In genomic region chr1:113812661-113813135, GRCh38 we compare ENCODE assay signal across 8 cellular contexts. TPM values are rescaled to one million over a fixed set of nuclear protein-coding genes. Genes with fewer than 3 reads are reported as not detected.
A peak's percentile ranks its signal among the peaks of the same experiment; 100 is the strongest.
DNase-seq lines count a peak whose midpoint lies in the region; ATAC-seq and TF ChIP-seq lines count a peak whose summit lies in the region.

No MANE protein-coding gene starts in this region.

- H3K36me3 ChIP-seq in SJCRH30 (no peaks in the 10 kb centered on the region), neural progenitor cell (peaks cover 7% of the 10 kb centered on the region)

- no peaks in the 10 kb centered on the region for H3K9me3 ChIP-seq in SJCRH30 (replicated peaks)
- no peaks in the 10 kb centered on the region for H3K9me3 ChIP-seq in neural progenitor cell (ENCODE audit: low read depth)

- no peak for ATAC-seq in HG03469 (IDR thresholded peaks at IDR 0.05; ENCODE audit: unreplicated experiment)

- peak overlapping the region; percentile 82 for H3K27ac ChIP-seq in SJCRH30
- no peak overlapping the region for H3K27ac ChIP-seq in neural progenitor cell

- no peak overlapping the region for H3K9ac ChIP-seq in neural progenitor cell

- H3K27ac Mint-ChIP-seq in neural progenitor cell: peak overlapping the region; percentile 99

- peaks cover 11% of the 10 kb centered on the region for H3K36me3 Mint-ChIP-seq in neural progenitor cell

- peaks cover 35% of the 10 kb centered on the region for H4K20me1 ChIP-seq in neural progenitor cell (ENCODE audit: low read depth)

- peaks cover 21% of the 10 kb centered on the region for H3F3A ChIP-seq in neural progenitor cell (ENCODE audit: low read depth)

- peaks cover 4% of the 10 kb centered on the region for H3K27me3 Mint-ChIP-seq in neural progenitor cell (ENCODE audit: insufficient read depth, low read depth)

- H3K4me1 ChIP-seq in SJCRH30: no peaks in the 10 kb centered on the region; the same call in 1 of the 2 replicates
- H3K4me1 ChIP-seq in neural progenitor cell: peaks cover 19% of the 10 kb centered on the region

- H3K4me3 ChIP-seq in SJCRH30 (peak overlapping the region; percentile 76), epithelial cell of esophagus (ENCODE audit: low read length) (peak overlapping the region; percentile 90), neural progenitor cell (peak overlapping the region; percentile 94)

- peak overlapping the region; percentile 21 for H2AFZ ChIP-seq in neural progenitor cell (replicated peaks)

- TF ChIP-seq CTCF in epithelial cell of esophagus (IDR thresholded peaks at IDR 0.05; ENCODE audit: insufficient read depth, low read depth, low read length, missing control alignments): no peak
- TF ChIP-seq CTCF in neural progenitor cell (IDR thresholded peaks at IDR 0.05): no peak

- H3K27me3 ChIP-seq in SJCRH30 (no peaks in the 10 kb centered on the region), neural progenitor cell (no peaks in the 10 kb centered on the region)

- H3K79me2 ChIP-seq in neural progenitor cell (ENCODE audit: low read depth): peaks cover 42% of the 10 kb centered on the region

- DNase-seq in DMS53 (lab: John Stamatoyannopoulos, UW): peak; percentile 68
- DNase-seq in DMS53 treated with DMSO at 0.1 percent for 48 hours (lab: John Stamatoyannopoulos, UW; ENCODE audit: unreplicated experiment): no peak
- peak; percentile 18 to 49 for DNase-seq in SJCRH30
- DNase-seq in epithelial cell of esophagus (ENCODE audit: low read depth): no peak
- peak; percentile 38 for DNase-seq in neural progenitor cell (ENCODE audit: low spot score)
- DNase-seq in T-helper 9 cell: no peak
- DNase-seq in mucosa of gallbladder (ENCODE audit: low spot score): no peak

- peak overlapping the region; percentile 100 for H3K4me3 Mint-ChIP-seq in neural progenitor cell

- H3K4me2 ChIP-seq in neural progenitor cell: peak overlapping the region; percentile 72

- H3K9me3 Mint-ChIP-seq in neural progenitor cell: peaks cover 6% of the 10 kb centered on the region

- H3K4me1 Mint-ChIP-seq in neural progenitor cell: peaks cover 21% of the 10 kb centered on the region

RNA-seq across cellular contexts. Expression of gene RSBN1, which starts 0.4 kb away (rescaled TPM):
- total RNA-seq in SJCRH30 (2014; rRNA removed; shearing (Covaris generic)): 16.6 and 18.5 TPM in 2 replicates
- 30.2 and 40.1 TPM in 2 replicates for total RNA-seq in neural progenitor cell (ENCODE audit: low replicate concordance)
- 20.5 TPM for total RNA-seq in mucosa of gallbladder

RNA-seq across cellular contexts. Expression of gene PHTF1, which starts 53.4 kb away (rescaled TPM):
- 35.7 and 38.0 TPM in 2 replicates for total RNA-seq in SJCRH30 (2014; rRNA removed; shearing (Covaris generic))
- total RNA-seq in neural progenitor cell (ENCODE audit: low replicate concordance) (50.7 and 76.8 TPM in 2 replicates), mucosa of gallbladder (27.1 TPM)

RNA-seq across cellular contexts. Expression of gene PTPN22, which starts 58.8 kb away (rescaled TPM):
- 1.4 and 2.0 TPM in 2 replicates for total RNA-seq in SJCRH30 (2014; rRNA removed; shearing (Covaris generic))
- total RNA-seq in neural progenitor cell (ENCODE audit: low replicate concordance): not detected in 2 replicates
- total RNA-seq in mucosa of gallbladder: 3.1 TPM

Comparison
In these comparisons a context has a peak if more than half of its experiments do, and no peak if none do; other contexts are left out.
1. DNase-seq: peak in DMS53 (single experiment), SJCRH30 (2 of 2) and neural progenitor cell (single experiment); none in DMS53 treated with DMSO at 0.1 percent for 48 hours (single experiment), epithelial cell of esophagus (single experiment), T-helper 9 cell (single experiment) and mucosa of gallbladder (single experiment).
2. Peak in every context shown above with its lines, with median percentiles within 50 percentile points of each other: H3K4me3 ChIP-seq.